Comparison of ENCODE assay signal across 13 cellular contexts in the genomic region with DNA sequence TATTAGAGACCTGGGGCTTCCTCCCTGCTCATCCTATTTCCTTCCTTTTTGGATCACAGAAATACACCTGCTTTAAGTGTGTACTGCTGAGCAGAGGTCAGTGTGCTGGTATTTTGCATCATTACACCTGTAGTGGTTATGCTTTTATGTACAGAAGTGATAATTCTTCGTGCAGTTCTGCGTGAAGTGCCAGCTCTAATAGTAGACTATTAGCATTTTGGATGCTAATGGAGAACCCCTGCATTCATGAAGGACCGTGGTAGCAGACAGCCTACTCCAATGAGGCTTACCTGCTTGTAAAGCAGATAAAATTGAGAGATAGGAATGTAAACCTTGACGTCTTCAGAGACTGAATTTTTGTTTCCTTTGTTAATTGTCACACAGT.
DNase-seq lines count a peak whose midpoint lies in the region; ATAC-seq, FAIRE-seq and TF ChIP-seq lines count a peak whose summit lies in the region.
"Had no signal": no experiment of that assay in that cellular context is flagged by ENCODE, and none has a peak within 500 bp of the region (broad histone marks: within the 10 kb centered on the region; RNA-seq: fewer than 3 reads in every experiment).

No MANE protein-coding gene starts in this region.

- no peak overlapping the region for H3K9ac ChIP-seq in H1 (replicated peaks in 1 of 4; ENCODE audit: extremely low read depth in 1 of 4, low read depth in 3 of 4, low read length in 3 of 4)

- H2BK120ac ChIP-seq in H1 (replicated peaks; ENCODE audit: low read depth, low read length): peak overlapping the region; percentile 58

- no peak overlapping the region for H4K8ac ChIP-seq in H1 (ENCODE audit: extremely low read depth, insufficient read depth, low read length)

- intact Hi-C loops in left ventricle myocardium inferior (cut with micrococcal nuclease) (no loop called here), Right ventricle myocardium superior (cut with DNase I) (no loop called here)

- H3K4ac ChIP-seq in H1 (replicated peaks; ENCODE audit: insufficient read length, low read depth, low read length): no peak overlapping the region

- TF ChIP-seq EP300 in H1 (IDR thresholded peaks at IDR 0.05; ENCODE audit: borderline replicate concordance in 1 of 2, low read depth in 2 of 2, low read length in 2 of 2): no peak

- no peaks in the 10 kb centered on the region for H3K79me1 ChIP-seq in H1 (ENCODE audit: low read depth, low read length)

- H3K36me3 Mint-ChIP-seq in type B pancreatic cell: no peaks in the 10 kb centered on the region
- H3K36me3 Mint-ChIP-seq: activated naive CD8-positive, alpha-beta T cell treated with anti-CD3 and anti-CD28 coated beads, Interleukin-2, amount 10 ng/mL, durations not matched to agents 7 days and 5 days; naive thymus-derived CD8-positive, alpha-beta T cell; T-cell had no signal

- FAIRE-seq in H1 (lab: Jason Lieb, UNC): no peak
- FAIRE-seq: A204.1 had no signal

- H2BK5ac ChIP-seq in H1 (ENCODE audit: low read depth, low read length): no peak overlapping the region

- no peaks in the 10 kb centered on the region for H3K9me3 Mint-ChIP-seq in type B pancreatic cell
- H3K9me3 Mint-ChIP-seq: activated naive CD8-positive, alpha-beta T cell treated with anti-CD3 and anti-CD28 coated beads, Interleukin-2, amount 10 ng/mL, durations not matched to agents 7 days and 5 days; naive thymus-derived CD8-positive, alpha-beta T cell; T-cell had no signal

- H3K4me3 Mint-ChIP-seq in type B pancreatic cell: peak overlapping the region; percentile 27
- H3K4me3 Mint-ChIP-seq: activated naive CD8-positive, alpha-beta T cell treated with anti-CD3 and anti-CD28 coated beads, Interleukin-2, amount 10 ng/mL, durations not matched to agents 7 days and 5 days had no signal

- H4K5ac ChIP-seq in H1 (ENCODE audit: insufficient read length, low read depth, low read length): no peak overlapping the region

- 67% methylated on average over 4 of the region's 4 CpGs; no CpG with 5 or more reads in 1 of the 2 experiments for WGBS in H1 (ENCODE audit: extremely low coverage in 1 of 2, insufficient coverage in 1 of 2, insufficient read length in 1 of 2, insufficient replicate concordance in 2 of 2, low coverage in 1 of 2, low lambda C conversion rate in 2 of 2, missing lambda C conversion rate in 1 of 2), 2 experiments

- H3K79me2 ChIP-seq in H1 (ENCODE audit: control insufficient read depth in 1 of 2, insufficient read depth in 2 of 2, low read length in 2 of 2): no peaks in the 10 kb centered on the region

- H3K27ac ChIP-seq in left ventricle myocardium inferior (replicated peaks) (no peak overlapping the region), H1 (ENCODE audit: low read depth, low read length) (no peak overlapping the region)

- no peak overlapping the region for H2AFZ ChIP-seq in H1 (ENCODE audit: low read length)

- H3K4me3 ChIP-seq in left ventricle myocardium inferior (peak overlapping the region; percentile 43), H1 (ENCODE audit: extremely low read depth in 1 of 4, insufficient read depth in 2 of 4, low read depth in 3 of 4, low read length in 4 of 4) (no peak overlapping the region)

- no peaks in the 10 kb centered on the region for H3K27me3 Mint-ChIP-seq in type B pancreatic cell
- H3K27me3 Mint-ChIP-seq: activated naive CD8-positive, alpha-beta T cell treated with anti-CD3 and anti-CD28 coated beads, Interleukin-2, amount 10 ng/mL, durations not matched to agents 7 days and 5 days; naive thymus-derived CD8-positive, alpha-beta T cell; T-cell had no signal

- no peak overlapping the region for H3K4me2 ChIP-seq in H1 (ENCODE audit: insufficient read depth in 1 of 2, low read depth in 2 of 2, low read length in 2 of 2)

- no peak overlapping the region for H4K91ac ChIP-seq in H1 (replicated peaks; ENCODE audit: insufficient read length, low read length)

- no peak for TF ChIP-seq RAD21 in H1 (IDR thresholded peaks at IDR 0.05 in 1 of 2, conservative IDR thresholded peaks at IDR 0.05 in 1 of 2; ENCODE audit: low read depth in 2 of 2, low read length in 2 of 2)

- H3K9me3 ChIP-seq in left ventricle myocardium inferior (replicated peaks) (no peaks in the 10 kb centered on the region), H1 (ENCODE audit: insufficient read depth in 2 of 2, low read depth in 1 of 2, low read length in 1 of 2) (peaks cover 6 to 8% of the 10 kb centered on the region in 2 experiments; a peak in 1 of 4 replicates)

- CTCF ChIA-PET in H1 (lab: Charles Lee; ENCODE audit: partially characterized antibody): interaction anchor here (1.1 to 6.2 kb wide), 6 partner anchors 8 to 324 kb away, joined by 3 to 66 read pairs (median 10); no protein-coding TSS in a partner anchor

- peaks cover 30% of the 10 kb centered on the region for H3K4me1 Mint-ChIP-seq in type B pancreatic cell (ENCODE audit: unreplicated experiment)
- H3K4me1 Mint-ChIP-seq: activated naive CD8-positive, alpha-beta T cell treated with anti-CD3 and anti-CD28 coated beads, Interleukin-2, amount 10 ng/mL, durations not matched to agents 7 days and 5 days; T-cell had no signal

- no peak for ATAC-seq in Right ventricle myocardium superior (ENCODE audit: poor library complexity)
- ATAC-seq in HG03354 (IDR thresholded peaks at IDR 0.05; ENCODE audit: poor library complexity, severe bottlenecking, unreplicated experiment): peak; percentile 2
- no peak for ATAC-seq in HG03442 (IDR thresholded peaks at IDR 0.05; ENCODE audit: unreplicated experiment)
- ATAC-seq: T-cell had no signal

- no peaks in the 10 kb centered on the region for H4K20me1 ChIP-seq in H1 (replicated peaks in 1 of 2; ENCODE audit: control insufficient read depth in 1 of 2, insufficient read depth in 2 of 2, low read length in 2 of 2)

- no peak overlapping the region for H2AK5ac ChIP-seq in H1 (ENCODE audit: low read depth, low read length)

- peaks cover 52% of the 10 kb centered on the region for H3K4me1 ChIP-seq in left ventricle myocardium inferior
- peaks cover 3 to 20% (median 13%) of the 10 kb centered on the region in 4 experiments for H3K4me1 ChIP-seq in H1 (replicated peaks in 1 of 4; ENCODE audit: control insufficient read depth in 3 of 4, insufficient read depth in 4 of 4, low read length in 3 of 4)

- no peak overlapping the region for H2BK15ac ChIP-seq in H1 (ENCODE audit: low read length)

- H2BK12ac ChIP-seq in H1 (ENCODE audit: low read depth, low read length): no peak overlapping the region

- no peak overlapping the region for H3K23ac ChIP-seq in H1 (ENCODE audit: insufficient read length)

- TF ChIP-seq CTCF in left ventricle myocardium inferior (IDR thresholded peaks at IDR 0.05; ENCODE audit: borderline replicate concordance) (no peak), H1 (IDR thresholded peaks at IDR 0.05; ENCODE audit: control extremely low read depth in 1 of 3, insufficient read depth in 1 of 3, low read depth in 1 of 3, low read length in 3 of 3) (no peak), type B pancreatic cell (conservative IDR thresholded peaks at IDR 0.05) (no peak)

- POLR2A ChIA-PET in H1 (lab: Charles Lee; ENCODE audit: partially characterized antibody): no interaction called here

- H3K27ac Mint-ChIP-seq in type B pancreatic cell: peak overlapping the region; percentile 33
- H3K27ac Mint-ChIP-seq: activated naive CD8-positive, alpha-beta T cell treated with anti-CD3 and anti-CD28 coated beads, Interleukin-2, amount 10 ng/mL, durations not matched to agents 7 days and 5 days; T-cell had no signal

- H3K27me3 ChIP-seq in left ventricle myocardium inferior (ENCODE audit: low read depth) (no peaks in the 10 kb centered on the region), H1 (replicated peaks in 1 of 4; ENCODE audit: control insufficient read depth in 3 of 4, extremely low read depth in 1 of 4, insufficient read depth in 3 of 4, low read length in 3 of 4) (no peaks in the 10 kb centered on the region)

- H3K36me3 ChIP-seq in left ventricle myocardium inferior: no peaks in the 10 kb centered on the region
- H3K36me3 ChIP-seq in H1 (ENCODE audit: control insufficient read depth in 2 of 4, insufficient read depth in 4 of 4, low read length in 3 of 4): no peaks in the 10 kb centered on the region; a peak in 1 of 8 replicates

- H3K18ac ChIP-seq in H1 (ENCODE audit: extremely low read depth, low read length): no peak overlapping the region

- DNase-seq in left ventricle myocardium inferior (no peak), Right ventricle myocardium superior (no peak), H1 (ENCODE audit: low read depth in 1 of 2, low spot score in 2 of 2) (no peak), type B pancreatic cell (ENCODE audit: extremely low spot score, unreplicated experiment) (no peak), AG20443 (ENCODE audit: low spot score) (no peak), glomerular visceral epithelial cell (ENCODE audit: extremely low spot score) (no peak)
- DNase-seq: activated naive CD8-positive, alpha-beta T cell treated with anti-CD3 and anti-CD28 coated beads, Interleukin-2, amount 10 ng/mL, durations not matched to agents 7 days and 5 days; naive thymus-derived CD8-positive, alpha-beta T cell; stimulated activated naive CD8-positive, alpha-beta T cell treated with anti-CD3 and anti-CD28 coated beads, Interleukin-15, Interleukin-2, amounts not matched to agents 100 U/mL and 50 U/mL, for 24 hours; T-cell had no signal

- no peak overlapping the region for H3K14ac ChIP-seq in H1 (ENCODE audit: insufficient read length)

- no peaks in the 10 kb centered on the region; the same call in 1 of the 2 replicates for H3K23me2 ChIP-seq in H1 (ENCODE audit: low read depth, low read length)

- H2BK20ac ChIP-seq in H1 (ENCODE audit: low read length): no peak overlapping the region

- TF ChIP-seq POLR2A in H1 (IDR thresholded peaks at IDR 0.05; ENCODE audit: control extremely low read depth in 1 of 2, low read depth in 2 of 2, low read length in 2 of 2): no peak

- no peak overlapping the region for H3K56ac ChIP-seq in H1 (replicated peaks; ENCODE audit: insufficient read length, low read depth, low read length)

TF ChIP-seq in H1, 55 proteins besides CTCF, POLR2A, EP300 and RAD21 (continues in another document):
- TF ChIP-seq JUND (IDR thresholded peaks at IDR 0.05; ENCODE audit: low read length): no peak
